Comparison of ENCODE assay signal across 1 cellular context in genomic region chr7:48087349-48087748, GRCh38.
TF ChIP-seq lines count a peak whose summit lies in the region.

No MANE protein-coding gene starts in this region.

TF ChIP-seq in GM23338, 12 proteins besides CTCF, POLR2A, EP300 and RAD21 (continued from another document):
- TF ChIP-seq ZNF462 (CRISPR knock-in tag; IDR thresholded peaks at IDR 0.05) (no peak), REST (IDR thresholded peaks at IDR 0.05; ENCODE audit: unreplicated experiment) (no peak), EZH2 (IDR thresholded peaks at IDR 0.05; ENCODE audit: low read depth, unreplicated experiment) (no peak), STAT1 (IDR thresholded peaks at IDR 0.05; ENCODE audit: unreplicated experiment) (no peak)
TF ChIP-seq in GM23338: peak in this region for 0.
